In the genomic region with DNA sequence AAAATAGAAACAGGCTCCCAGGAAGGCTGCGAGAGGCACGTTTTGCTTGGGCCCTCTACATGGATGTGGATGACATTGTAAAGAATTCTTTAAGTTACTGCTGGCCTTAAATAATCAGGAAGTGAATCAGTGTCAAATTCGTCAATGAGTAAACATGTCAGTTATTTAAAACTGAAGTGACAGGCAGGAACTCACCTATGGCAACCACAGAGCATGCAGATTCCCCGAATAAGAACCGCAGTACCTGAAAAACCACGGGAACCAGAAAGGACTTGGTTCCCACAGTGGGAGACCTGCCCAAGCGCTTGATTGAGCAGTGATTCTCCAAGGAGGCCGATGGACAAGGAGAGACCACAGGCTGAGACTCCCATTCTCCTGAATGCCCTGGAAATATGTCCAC, we compare ENCODE assay signal across 1 cellular context.
TF ChIP-seq lines count a peak whose summit lies in the region.

No MANE protein-coding gene starts in this region.

TF ChIP-seq in IMR-90, 13 proteins besides CTCF, POLR2A, EP300 and RAD21 (continued from another document):
- TF ChIP-seq MAFK (IDR thresholded peaks at IDR 0.05; ENCODE audit: low read depth, low read length) = no peak
